15 cellular contexts compared by ENCODE assay signal in genomic region chr6:158584236-158584651, GRCh38.
"Had no signal": no experiment of that assay in that cellular context is flagged by ENCODE, and none has a peak within 500 bp of the region (broad histone marks: within the 10 kb centered on the region; RNA-seq: fewer than 3 reads in every experiment).

No MANE protein-coding gene starts in this region.

- H3K4me3 Mint-ChIP-seq: activated naive CD8-positive, alpha-beta T cell treated with anti-CD3 and anti-CD28 coated beads for 36 hours; naive thymus-derived CD8-positive, alpha-beta T cell had no signal

- H3K27ac Mint-ChIP-seq: activated naive CD8-positive, alpha-beta T cell treated with anti-CD3 and anti-CD28 coated beads for 36 hours had no signal

- H3K27me3 Mint-ChIP-seq: activated naive CD8-positive, alpha-beta T cell treated with anti-CD3 and anti-CD28 coated beads for 36 hours; naive thymus-derived CD8-positive, alpha-beta T cell had no signal

- H3K4me1 ChIP-seq: pancreas, transverse colon, uterus had no signal

- H3K9me3 ChIP-seq: heart left ventricle, neutrophil, pancreas, transverse colon, uterus had no signal

- H3K27ac ChIP-seq: heart left ventricle, neutrophil, pancreas, transverse colon, uterus, VCaP had no signal

- H3K27me3 ChIP-seq: heart left ventricle, neutrophil, pancreas, transverse colon, uterus had no signal

- H3K4me3 ChIP-seq: heart left ventricle, pancreas, transverse colon, uterus had no signal

- H3K4me1 Mint-ChIP-seq: activated naive CD8-positive, alpha-beta T cell treated with anti-CD3 and anti-CD28 coated beads for 36 hours had no signal

- H3K36me3 ChIP-seq: uterus had no signal

- DNase-seq: activated CD4-positive, CD25-positive, alpha-beta regulatory T cell treated with anti-CD3 and anti-CD28 coated beads, Interleukin-2, amount 50 U/mL, for 72 hours; activated naive CD4-positive, alpha-beta T cell; activated naive CD8-positive, alpha-beta T cell treated with anti-CD3 and anti-CD28 coated beads for 36 hours; amniotic stem cell; erythroblast; heart left ventricle; mesendoderm; naive thymus-derived CD8-positive, alpha-beta T cell; pancreas; stimulated activated naive CD4-positive, alpha-beta T cell; T-helper 2 cell; transverse colon; uterus had no signal

- ATAC-seq: heart left ventricle; naive thymus-derived CD8-positive, alpha-beta T cell; pancreas had no signal
